ENCODE assay signal across 8 cellular contexts in the genomic region with DNA sequence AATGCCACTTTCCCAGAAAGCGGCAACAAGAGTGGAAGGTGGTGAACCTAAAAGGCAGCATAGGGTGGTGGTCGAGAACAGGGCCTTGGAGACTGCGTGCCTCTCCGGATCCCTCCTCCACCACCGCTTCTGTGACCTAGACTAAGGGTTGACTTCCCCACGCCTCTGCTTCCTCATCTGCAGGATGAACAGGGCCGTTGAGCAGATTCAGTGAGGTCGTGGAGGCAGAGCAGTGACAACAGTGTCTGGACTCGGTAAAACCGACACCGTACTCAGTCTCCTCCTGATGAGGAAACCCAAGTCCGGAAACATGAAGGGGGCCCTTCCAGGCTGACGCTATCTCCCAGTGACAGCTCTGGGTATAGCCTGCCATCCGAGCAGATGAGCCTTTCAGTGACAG.
DNase-seq lines count a peak whose midpoint lies in the region; ATAC-seq and TF ChIP-seq lines count a peak whose summit lies in the region.

No MANE protein-coding gene starts in this region.

- no peak overlapping the region for H3K27ac Mint-ChIP-seq in memory B cell

- H3K4me3 Mint-ChIP-seq in memory B cell, result peak overlapping the region; percentile 82

- no peaks in the 10 kb centered on the region for H3K36me3 ChIP-seq in WERI-Rb-1
- H3K36me3 ChIP-seq in suprapubic skin, result peaks cover 5% of the 10 kb centered on the region

- no peak for TF ChIP-seq EP300 in suprapubic skin (IDR thresholded peaks at IDR 0.05)

- peak overlapping the region; percentile 68 for H3K4me3 ChIP-seq in Jurkat, Clone E6-1 (ENCODE audit: low read length)
- no peak overlapping the region for H3K4me3 ChIP-seq in WERI-Rb-1 (ENCODE audit: low read depth, low read length)
- no peak overlapping the region for H3K4me3 ChIP-seq in suprapubic skin

- H3K4me1 ChIP-seq in suprapubic skin, result peaks cover 19% of the 10 kb centered on the region

- peaks cover 74% of the 10 kb centered on the region for H3K4me1 Mint-ChIP-seq in memory B cell

- ATAC-seq in memory B cell (ENCODE audit: low read depth) (peak; percentile 17), GM21367 (IDR thresholded peaks at IDR 0.05; ENCODE audit: unreplicated experiment) (no peak)

- peak; percentile 85 for DNase-seq in Jurkat, Clone E6-1 (ENCODE audit: low read depth, low spot score)
- DNase-seq in activated T-cell treated with anti-CD3 and anti-CD28 coated beads for 24 hours (ENCODE audit: low read depth) (peak; percentile 53), memory B cell (ENCODE audit: low spot score in 2 of 2) (no peak), NCI-H1436 treated with DMSO at 0.1 percent for 48 hours (lab: John Stamatoyannopoulos, UW) (no peak), WERI-Rb-1 (no peak), suprapubic skin (ENCODE audit: low spot score in 2 of 2) (no peak)

- TF ChIP-seq CTCF in WERI-Rb-1 (IDR thresholded peaks at IDR 0.05; ENCODE audit: low read depth, low read length) (no peak), suprapubic skin (IDR thresholded peaks at IDR 0.05) (no peak)

- no peak overlapping the region for H3K27ac ChIP-seq in WERI-Rb-1
- no peak overlapping the region for H3K27ac ChIP-seq in suprapubic skin

- H3K27me3 ChIP-seq in WERI-Rb-1 (ENCODE audit: insufficient read depth, low read depth, severe bottlenecking) (no peaks in the 10 kb centered on the region), suprapubic skin (no peaks in the 10 kb centered on the region)

- WGBS in suprapubic skin, result 92% methylated on average over 14 of the region's 14 CpGs

- no peaks in the 10 kb centered on the region for H3K9me3 Mint-ChIP-seq in memory B cell

- H3K27me3 Mint-ChIP-seq in memory B cell, result no peaks in the 10 kb centered on the region

- H3K9me3 ChIP-seq in WERI-Rb-1 (ENCODE audit: severe bottlenecking) (no peaks in the 10 kb centered on the region), suprapubic skin (peaks cover 2% of the 10 kb centered on the region)

- peak; percentile 24 for TF ChIP-seq POLR2A in GM10847 (IDR thresholded peaks at IDR 0.05; ENCODE audit: extremely low read depth, insufficient read length)
- no peak for TF ChIP-seq POLR2A in suprapubic skin (IDR thresholded peaks at IDR 0.05)

- peaks cover 38% of the 10 kb centered on the region for H3K36me3 Mint-ChIP-seq in memory B cell

Comparison
In these comparisons a context has a peak if more than half of its experiments do, and no peak if none do; other contexts are left out.
1. DNase-seq: peak in Jurkat, Clone E6-1 (single experiment) and activated T-cell treated with anti-CD3 and anti-CD28 coated beads for 24 hours (single experiment); none in memory B cell (0 of 2), NCI-H1436 treated with DMSO at 0.1 percent for 48 hours (single experiment), WERI-Rb-1 (single experiment) and suprapubic skin (0 of 2).